In the genomic region with DNA sequence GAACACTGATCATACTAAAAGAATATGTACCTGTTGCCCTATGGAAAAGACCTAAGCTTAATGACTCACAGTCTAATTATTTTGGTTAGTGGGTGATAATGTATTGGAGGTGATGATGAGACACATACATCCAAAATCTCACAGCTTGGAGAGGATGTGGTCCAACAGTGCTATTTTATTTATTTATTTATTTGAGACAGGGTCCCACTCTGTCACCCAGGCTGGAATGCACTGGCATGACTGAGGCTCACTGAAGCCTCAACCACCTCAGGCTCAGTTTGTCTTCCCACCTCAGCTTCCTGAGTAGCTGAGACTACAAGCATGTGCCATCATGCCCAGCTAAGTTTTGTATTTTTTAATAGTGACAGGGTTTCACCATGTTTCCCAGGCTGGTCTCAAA, we compare ENCODE assay signal across 20 cellular contexts. TPM values are rescaled to one million over a fixed set of nuclear protein-coding genes. Genes with fewer than 3 reads are reported as not detected.
DNase-seq lines count a peak whose midpoint lies in the region; ATAC-seq and TF ChIP-seq lines count a peak whose summit lies in the region.
"Had no signal": no experiment of that assay in that cellular context is flagged by ENCODE, and none has a peak within 500 bp of the region (broad histone marks: within the 10 kb centered on the region; RNA-seq: fewer than 3 reads in every experiment).

No MANE protein-coding gene starts in this region.

- H3K27ac Mint-ChIP-seq in activated CD4-positive, alpha-beta T cell treated with anti-CD3 and anti-CD28 coated beads, Interleukin-2, amount 10 ng/mL, durations not matched to agents 24 days and 14 days = peak overlapping the region; percentile 59
- peak overlapping the region; percentile 33 for H3K27ac Mint-ChIP-seq in dendritic cell treated with granulocyte-macrophage colony-stimulating factor and Interleukin-4, amounts not matched to agents 40 ng/mL and 50 ng/mL, for 4 days
- H3K27ac Mint-ChIP-seq: HFFc6 had no signal

- no peak overlapping the region for H4K8ac ChIP-seq in trophoblast cell (ENCODE audit: low read depth, low read length)

- no peak overlapping the region for H4K12ac ChIP-seq in trophoblast cell (ENCODE audit: low read depth, low read length)

- H3K14ac ChIP-seq in trophoblast cell (ENCODE audit: low read length) = no peak overlapping the region

- peak overlapping the region; percentile 3 for H3K4ac ChIP-seq in trophoblast cell (ENCODE audit: low read depth, low read length)

- no peak overlapping the region for H3K9ac ChIP-seq in trophoblast cell (ENCODE audit: low read length)

- peaks cover 29% of the 10 kb centered on the region for H3K36me3 Mint-ChIP-seq in activated CD4-positive, alpha-beta T cell treated with anti-CD3 and anti-CD28 coated beads, Interleukin-2, amount 10 ng/mL, durations not matched to agents 24 days and 14 days (ENCODE audit: low read depth)
- peaks cover 74% of the 10 kb centered on the region for H3K36me3 Mint-ChIP-seq in dendritic cell treated with granulocyte-macrophage colony-stimulating factor and Interleukin-4, amounts not matched to agents 40 ng/mL and 50 ng/mL, for 4 days (ENCODE audit: low read depth)

- POLR2A ChIA-PET in HEK293 (lab: Yijun Ruan, JAX) = no interaction called here

- H2BK12ac ChIP-seq in trophoblast cell (ENCODE audit: low read length) = no peak overlapping the region

- no peak overlapping the region for H2AFZ ChIP-seq in trophoblast cell (ENCODE audit: insufficient read depth, low read length, poor library complexity)

- H3K27ac ChIP-seq in HEK293 (ENCODE audit: extremely low read depth, low read depth, low read length) (no peak overlapping the region), trophoblast cell (ENCODE audit: low read depth, low read length) (no peak overlapping the region)
- H3K27ac ChIP-seq: 22Rv1, tibial nerve had no signal

- no peak for TF ChIP-seq CTCF in HEK293 (tag by site-specific recombination; IDR thresholded peaks at IDR 0.05)

- H3K79me1 ChIP-seq in trophoblast cell (ENCODE audit: low read length) = peaks cover 3% of the 10 kb centered on the region

- no peaks in the 10 kb centered on the region for H3K27me3 ChIP-seq in trophoblast cell (ENCODE audit: insufficient read depth, low read length)
- H3K27me3 ChIP-seq: tibial nerve had no signal

- no peak overlapping the region for H2BK120ac ChIP-seq in trophoblast cell (ENCODE audit: insufficient read depth, low read length, poor library complexity)

- H3K9me3 ChIP-seq in HEK293 (ENCODE audit: control insufficient read depth, insufficient read depth, low read depth, low read length) (no peaks in the 10 kb centered on the region), trophoblast cell (ENCODE audit: insufficient read depth, low read depth, low read length) (no peaks in the 10 kb centered on the region)
- H3K9me3 ChIP-seq: tibial nerve had no signal

- DNase-seq in activated CD4-positive, alpha-beta T cell treated with anti-CD3 and anti-CD28 coated beads, Interleukin-2, amount 10 ng/mL, durations not matched to agents 24 days and 14 days = no peak
- DNase-seq in activated CD4-positive, alpha-beta T cell treated with anti-CD3 and anti-CD28 coated beads for 48 hours = no peak
- DNase-seq in trophoblast cell = no peak
- DNase-seq in NCI-H345 treated with DMSO at 0.1 percent for 48 hours (lab: John Stamatoyannopoulos, UW; ENCODE audit: unreplicated experiment) = no peak
- DNase-seq in NOMO-1 treated with DMSO at 0.1 percent for 48 hours (lab: John Stamatoyannopoulos, UW; ENCODE audit: unreplicated experiment) = no peak
- DNase-seq: activated CD4-positive, CD25-positive, alpha-beta regulatory T cell; activated naive CD4-positive, alpha-beta T cell treated with anti-CD3 and anti-CD28 coated beads, Interleukin-2, amount 50 U/mL, for 16 hours; HFFc6; KG1; NCI-H2029; NCI-H2227 treated with DMSO at 0.1 percent for 48 hours; NCI-H774; OCI-M1; stimulated activated CD4-positive, alpha-beta T cell treated with anti-CD3 and anti-CD28 coated beads, Interleukin-1b, Interleukin-23, amount 100 ng/mL, for 48 hours; stimulated activated naive CD4-positive, alpha-beta T cell had no signal

- H3K36me3 ChIP-seq in HEK293 (ENCODE audit: control insufficient read depth in 2 of 2, insufficient read depth in 1 of 2, low read length in 2 of 2) (peaks cover 0 to 11% of the 10 kb centered on the region in 2 experiments; a peak in 1 of 3 replicates), trophoblast cell (ENCODE audit: control insufficient read depth in 1 of 2, insufficient read depth in 2 of 2, low read length in 2 of 2) (peaks cover 6 to 7% of the 10 kb centered on the region in 2 experiments)

- ATAC-seq in GM19395 (IDR thresholded peaks at IDR 0.05; ENCODE audit: unreplicated experiment) = no peak

- H4K91ac ChIP-seq in trophoblast cell (ENCODE audit: low read depth, low read length) = no peak overlapping the region

- intact Hi-C loops in activated CD4-positive, alpha-beta T cell treated with anti-CD3 and anti-CD28 coated beads, Interleukin-2, amount 10 ng/mL, durations not matched to agents 24 days and 14 days (cut with micrococcal nuclease) = loop anchor here (5.0 kb wide), 1 partner anchor 37 kb away; the partner anchor contains the start of gene LPP
- intact Hi-C loops in dendritic cell treated with granulocyte-macrophage colony-stimulating factor and Interleukin-4, amounts not matched to agents 40 ng/mL and 50 ng/mL, for 4 days (cut with micrococcal nuclease) = no loop called here

- H3K4me2 ChIP-seq in trophoblast cell (ENCODE audit: low read length) = no peak overlapping the region

- no peak overlapping the region for H2AK5ac ChIP-seq in trophoblast cell (ENCODE audit: low read length)

- H3K4me1 ChIP-seq in HEK293 (ENCODE audit: control insufficient read depth, insufficient read depth, low read length) = peaks cover 9% of the 10 kb centered on the region
- H3K4me1 ChIP-seq in trophoblast cell (ENCODE audit: control insufficient read depth in 1 of 2, insufficient read depth in 2 of 2, low read length in 2 of 2) = peaks cover 15 to 18% of the 10 kb centered on the region in 2 experiments

- peaks cover 4% of the 10 kb centered on the region for H3K79me2 ChIP-seq in trophoblast cell (ENCODE audit: control insufficient read depth, insufficient read depth, low read length, poor library complexity)

- no peak overlapping the region for H3K23ac ChIP-seq in trophoblast cell (ENCODE audit: low read length)

- H3K4me1 Mint-ChIP-seq in activated CD4-positive, alpha-beta T cell treated with anti-CD3 and anti-CD28 coated beads, Interleukin-2, amount 10 ng/mL, durations not matched to agents 24 days and 14 days = peaks cover 34% of the 10 kb centered on the region
- H3K4me1 Mint-ChIP-seq in dendritic cell treated with granulocyte-macrophage colony-stimulating factor and Interleukin-4, amounts not matched to agents 40 ng/mL and 50 ng/mL, for 4 days (ENCODE audit: low read depth) = peaks cover 90% of the 10 kb centered on the region

- no peak overlapping the region for H2BK5ac ChIP-seq in trophoblast cell (ENCODE audit: low read depth, low read length, poor library complexity)

- no peak overlapping the region for H3K4me3 Mint-ChIP-seq in activated CD4-positive, alpha-beta T cell treated with anti-CD3 and anti-CD28 coated beads, Interleukin-2, amount 10 ng/mL, durations not matched to agents 24 days and 14 days
- no peak overlapping the region for H3K4me3 Mint-ChIP-seq in dendritic cell treated with granulocyte-macrophage colony-stimulating factor and Interleukin-4, amounts not matched to agents 40 ng/mL and 50 ng/mL, for 4 days
- H3K4me3 Mint-ChIP-seq: HFFc6 had no signal

- no peak overlapping the region for H3K18ac ChIP-seq in trophoblast cell (ENCODE audit: low read length)

- H3K4me3 ChIP-seq in HEK293 (ENCODE audit: low read depth, low read length) (no peak overlapping the region), trophoblast cell (ENCODE audit: low read depth, low read length) (no peak overlapping the region)
- H3K4me3 ChIP-seq: tibial nerve had no signal

- H3K27me3 Mint-ChIP-seq in activated CD4-positive, alpha-beta T cell treated with anti-CD3 and anti-CD28 coated beads, Interleukin-2, amount 10 ng/mL, durations not matched to agents 24 days and 14 days = no peaks in the 10 kb centered on the region
- H3K27me3 Mint-ChIP-seq in dendritic cell treated with granulocyte-macrophage colony-stimulating factor and Interleukin-4, amounts not matched to agents 40 ng/mL and 50 ng/mL, for 4 days = no peaks in the 10 kb centered on the region

- CTCF ChIA-PET in HEK293 (lab: Yijun Ruan, JAX) = no interaction called here

- H3K9me3 Mint-ChIP-seq in activated CD4-positive, alpha-beta T cell treated with anti-CD3 and anti-CD28 coated beads, Interleukin-2, amount 10 ng/mL, durations not matched to agents 24 days and 14 days = no peaks in the 10 kb centered on the region
- H3K9me3 Mint-ChIP-seq in dendritic cell treated with granulocyte-macrophage colony-stimulating factor and Interleukin-4, amounts not matched to agents 40 ng/mL and 50 ng/mL, for 4 days = no peaks in the 10 kb centered on the region
- H3K9me3 Mint-ChIP-seq: HFFc6 had no signal

TF ChIP-seq in HEK293, 187 proteins besides CTCF, POLR2A, EP300 and RAD21:
- peak; percentile 59; the same call in 1 of the 2 replicates for TF ChIP-seq SCRT2 (tag by site-specific recombination; IDR thresholded peaks at IDR 0.05)
- TF ChIP-seq ZFHX2 (tag by site-specific recombination; conservative IDR thresholded peaks at IDR 0.05) = no peak

RNA-seq across cellular contexts. Expression of gene LPP, which starts 35.0 kb away (rescaled TPM):
- 39.5 and 41.4 TPM in 2 replicates for total RNA-seq in activated CD4-positive, alpha-beta T cell treated with anti-CD3 and anti-CD28 coated beads, Interleukin-2, amount 10 ng/mL, durations not matched to agents 24 days and 14 days
- 29.2 and 30.6 TPM in 2 replicates for polyA plus RNA-seq in trophoblast cell (2013)
